8 cellular contexts compared by ENCODE assay signal in the genomic region with DNA sequence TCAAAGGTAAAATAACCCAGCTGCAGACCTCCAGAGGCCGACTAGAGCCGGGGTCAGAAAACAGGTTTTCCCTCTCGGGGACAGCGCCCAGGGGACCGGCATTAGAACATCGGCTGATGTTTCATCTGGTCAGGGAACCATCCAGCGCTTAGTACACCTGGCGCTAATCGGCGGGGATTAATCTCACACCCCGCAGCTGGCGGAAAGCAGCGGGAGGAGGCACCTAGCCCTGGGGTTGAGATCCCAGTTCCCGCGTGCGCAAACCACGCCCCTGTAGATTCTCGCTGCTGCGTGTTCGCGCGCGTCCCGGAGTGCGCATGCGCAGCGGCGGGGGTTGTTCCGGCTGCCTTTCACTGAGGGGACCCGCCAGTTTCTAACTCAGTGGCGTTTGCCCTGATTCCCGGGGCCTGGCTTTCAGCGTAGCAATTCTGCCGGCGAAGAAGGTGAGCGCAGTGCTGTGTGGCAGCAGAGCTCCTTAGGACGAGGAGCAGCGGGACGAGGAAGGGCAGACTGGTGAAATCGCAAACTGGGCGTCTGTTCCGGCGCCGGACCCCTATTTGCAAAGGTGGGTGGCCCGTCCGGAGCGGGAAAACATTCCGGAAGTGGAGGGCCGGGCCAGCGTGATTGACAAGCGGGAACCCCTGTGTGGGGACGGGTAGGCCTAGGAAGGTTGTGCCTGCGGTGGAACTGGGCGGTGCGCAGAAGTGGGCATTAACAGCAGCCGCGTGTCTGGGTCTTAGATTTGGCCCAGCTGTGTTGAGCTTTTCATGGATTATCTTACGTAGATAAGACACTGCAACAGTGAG. TPM values are rescaled to one million over a fixed set of nuclear protein-coding genes. Genes with fewer than 3 reads are reported as not detected.
DNase-seq lines count a peak whose midpoint lies in the region; ATAC-seq, FAIRE-seq and TF ChIP-seq lines count a peak whose summit lies in the region.
"Not testable (repeated sequence)": the region's sequence is repeated elsewhere in the genome, so short reads cannot be mapped to it uniquely, and the experiment has no call there.

A gene (plus strand): TSS at position 334 of the 806 bp plus-strand sequence. CDS start 4,534 bp downstream, outside the sequence.

- H3K9me3 ChIP-seq in endodermal cell (ENCODE audit: control insufficient read depth, low read length), result not testable (repeated sequence)

- H3K4me3 Mint-ChIP-seq in endodermal cell, result peak within 1 kb of the TSS; percentile 86
- peak within 1 kb of the TSS; percentile 96 for H3K4me3 Mint-ChIP-seq in mesothelial cell of epicardium

- not testable (repeated sequence) for H3K27me3 ChIP-seq in endodermal cell (ENCODE audit: control insufficient read depth, insufficient read depth, low read length, poor library complexity, severe bottlenecking)

- not testable (repeated sequence) for H3K36me3 ChIP-seq in endodermal cell (ENCODE audit: control insufficient read depth, insufficient read depth, low read length)

- H3K4me3 ChIP-seq in endodermal cell (ENCODE audit: low read length), result peak within 1 kb of the TSS; percentile 88

- H3K4me1 ChIP-seq in endodermal cell (ENCODE audit: control insufficient read depth, insufficient read depth, low read length), result not testable (repeated sequence)

- peak within 1 kb of the TSS; percentile 70 for H3K9ac ChIP-seq in endodermal cell (ENCODE audit: extremely low read depth, low read length, poor library complexity, severe bottlenecking)

- H3K27ac ChIP-seq in endodermal cell (ENCODE audit: low read depth, low read length), result peak within 1 kb of the TSS; percentile 85

- not testable (repeated sequence) for H3K27me3 Mint-ChIP-seq in endodermal cell (ENCODE audit: insufficient read depth); mesothelial cell of epicardium (ENCODE audit: low read depth)

- WGBS in endodermal cell (ENCODE audit: insufficient coverage in 1 of 2, insufficient read length in 1 of 2), 2 experiments, result 0% methylated on average over 44 to 58 of the region's 58 CpGs

- H3K36me3 Mint-ChIP-seq in endodermal cell (ENCODE audit: low read depth), result peaks cover 24% of the 10 kb centered on the region
- H3K36me3 Mint-ChIP-seq in mesothelial cell of epicardium, result not testable (repeated sequence)

- peak; percentile 94 for ATAC-seq in GM21381 (IDR thresholded peaks at IDR 0.05; ENCODE audit: unreplicated experiment)

- not testable (repeated sequence) for FAIRE-seq in HTR-8/SVneo (lab: Jason Lieb, UNC)

- not testable (repeated sequence) for TF ChIP-seq CTCF in endodermal cell (conservative IDR thresholded peaks at IDR 0.05); mesothelial cell of epicardium (IDR thresholded peaks at IDR 0.05; ENCODE audit: unreplicated experiment)

- H3K9me3 Mint-ChIP-seq in endodermal cell, mesothelial cell of epicardium: not testable (repeated sequence)

- peak within 1 kb of the TSS; percentile 98 for H3K27ac Mint-ChIP-seq in endodermal cell
- peak within 1 kb of the TSS; percentile 98 for H3K27ac Mint-ChIP-seq in mesothelial cell of epicardium

- DNase-seq in COR-L47 (lab: John Stamatoyannopoulos, UW) (peak; percentile 68), HTR-8/SVneo (ENCODE audit: insufficient read length, low spot score) (peak; percentile 89), NOMO-1 treated with dmso at 0.1 percent for 144 hours (lab: John Stamatoyannopoulos, UW; ENCODE audit: unreplicated experiment) (peak; percentile 89), endodermal cell (peak; percentile 99), mesothelial cell of epicardium (ENCODE audit: low spot score in 2 of 2, unreplicated experiment in 2 of 2) (peak; percentile 82 to 95)
- peak; percentile 83 to 88 (median 88) for DNase-seq in activated CD8-positive, alpha-beta memory T cell treated with anti-CD3 and anti-CD28 coated beads for 48 hours (ENCODE audit: low read depth in 2 of 3, low spot score in 2 of 3)
- DNase-seq in stimulated activated CD8-positive, alpha-beta memory T cell treated with anti-CD3 and anti-CD28 coated beads, Interleukin-15, amount 100 ng/mL, for 4 hours (ENCODE audit: low read depth in 2 of 2), result peak; percentile 82 to 88

- H3K4me1 Mint-ChIP-seq in endodermal cell, result peaks cover 20% of the 10 kb centered on the region
- peaks cover 27% of the 10 kb centered on the region for H3K4me1 Mint-ChIP-seq in mesothelial cell of epicardium

RNA-seq across cellular contexts. Expression of the gene that starts here (rescaled TPM):
- 100 to 1,000 TPM; 136 to 298 TPM for total RNA-seq in endodermal cell
- 70.7 TPM for polyA plus RNA-seq in endodermal cell (2013, experiment 1 of 2)
- 52.5 TPM for polyA plus RNA-seq in endodermal cell (2013, experiment 2 of 2)
- total RNA-seq in mesothelial cell of epicardium, result 104 to 114 TPM (median 105 TPM) in 3 replicates

Comparison
In these comparisons a context has a peak if more than half of its experiments do, and no peak if none do; other contexts are left out.
1. Peak in every context shown above with its lines: DNase-seq, ATAC-seq, H3K4me3 ChIP-seq and H3K27ac ChIP-seq.